Comparison of ENCODE assay signal across 11 cellular contexts in genomic region chr15:100786139-100786531, GRCh38.
"Had no signal": no experiment of that assay in that cellular context is flagged by ENCODE, and none has a peak within 500 bp of the region (broad histone marks: within the 10 kb centered on the region; RNA-seq: fewer than 3 reads in every experiment).

No MANE protein-coding gene starts in this region.

- H3K9me3 ChIP-seq: left ventricle myocardium inferior, prostate gland, tibial nerve had no signal

- H3K36me3 ChIP-seq: cardiac muscle cell, left ventricle myocardium inferior, prostate gland, tibial nerve had no signal

- ATAC-seq: right cardiac atrium had no signal

- DNase-seq: activated CD4-positive, alpha-beta T cell treated with anti-CD3 and anti-CD28 coated beads for 1 hour; activated CD4-positive, alpha-beta T cell treated with anti-CD3 and anti-CD28 coated beads, Interleukin-2, amount 50 U/mL, for 4 hours; activated T-cell treated with anti-CD3 and anti-CD28 coated beads for 4 hours; left ventricle myocardium inferior; mammary epithelial cell; right cardiac atrium; stimulated activated naive CD4-positive, alpha-beta T cell treated with Interleukin-2 at 50 U/mL for 16 hours; substantia nigra had no signal

- H3K4me3 ChIP-seq: cardiac muscle cell, left ventricle myocardium inferior, prostate gland, tibial nerve had no signal

- H3K27ac ChIP-seq: cardiac muscle cell, left ventricle myocardium inferior, prostate gland, tibial nerve had no signal

- H3K4me1 ChIP-seq: left ventricle myocardium inferior, prostate gland, tibial nerve had no signal

- H3K27me3 ChIP-seq: cardiac muscle cell, tibial nerve had no signal
